In genomic region chr9:114119242-114120191, GRCh38 we compare ENCODE assay signal across 1 cellular context.
TF ChIP-seq lines count a peak whose summit lies in the region.

No MANE protein-coding gene starts in this region.

TF ChIP-seq in HepG2, 621 proteins besides CTCF, POLR2A, EP300 and RAD21 (continued from another document and continues in another):
- TF ChIP-seq SP5 (CRISPR knock-in tag; IDR thresholded peaks at IDR 0.05; ENCODE audit: borderline replicate concordance, low read depth) (peak; percentile 72), ETV5 (CRISPR knock-in tag; IDR thresholded peaks at IDR 0.05; ENCODE audit: borderline replicate concordance) (peak; percentile 70; the same call in 1 of the 2 replicates), ARID4A (CRISPR knock-in tag; IDR thresholded peaks at IDR 0.05; ENCODE audit: borderline replicate concordance) (peak; percentile 32; the same call in 1 of the 2 replicates), KDM6A (CRISPR knock-in tag; IDR thresholded peaks at IDR 0.05; ENCODE audit: low read depth) (peak; percentile 16; the same call in 1 of the 2 replicates), PHB2 (IDR thresholded peaks at IDR 0.05; ENCODE audit: partially characterized antibody) (no peak), ZNF543 (CRISPR knock-in tag; IDR thresholded peaks at IDR 0.05) (0 out of 2 replicates have a peak, but pooled peaks have one; percentile 15), ZNF281 (CRISPR knock-in tag; IDR thresholded peaks at IDR 0.05; ENCODE audit: borderline replicate concordance) (peak; percentile 71; the same call in 1 of the 2 replicates), ZNF280D (CRISPR knock-in tag; IDR thresholded peaks at IDR 0.05) (no peak), IKZF4 (CRISPR knock-in tag; IDR thresholded peaks at IDR 0.05; ENCODE audit: borderline replicate concordance, low read depth, not compliant biosample characterization) (no peak), ZNF33A (CRISPR knock-in tag; IDR thresholded peaks at IDR 0.05; ENCODE audit: borderline replicate concordance) (no peak), ZFP1 (CRISPR knock-in tag; IDR thresholded peaks at IDR 0.05) (0 out of 2 replicates have a peak, but pooled peaks have one; percentile 38), ZNF782 (CRISPR knock-in tag; IDR thresholded peaks at IDR 0.05; ENCODE audit: borderline replicate concordance) (no peak), KLF16 (CRISPR knock-in tag; IDR thresholded peaks at IDR 0.05) (0 out of 4 replicates have a peak, but pooled peaks of 1 of the 2 experiments have one; percentile 18), WIZ (CRISPR knock-in tag; IDR thresholded peaks at IDR 0.05) (no peak), MED1 (CRISPR knock-in tag; IDR thresholded peaks at IDR 0.05) (peak; percentile 62), PITX1 (CRISPR knock-in tag; IDR thresholded peaks at IDR 0.05) (peak; percentile 58; the same call in 1 of the 2 replicates), ZNF101 (CRISPR knock-in tag; IDR thresholded peaks at IDR 0.05; ENCODE audit: borderline replicate concordance, low read depth) (no peak), FOXC1 (CRISPR knock-in tag; IDR thresholded peaks at IDR 0.05; ENCODE audit: borderline replicate concordance) (no peak), U2AF2 (IDR thresholded peaks at IDR 0.05; ENCODE audit: low read depth, low read length) (no peak), FOXK1 (CRISPR knock-in tag; IDR thresholded peaks at IDR 0.05; ENCODE audit: borderline replicate concordance, low read depth) (peak; percentile 17; the same call in 1 of the 2 replicates), SPEN (CRISPR knock-in tag; IDR thresholded peaks at IDR 0.05; ENCODE audit: low read depth) (no peak), NBN (conservative IDR thresholded peaks at IDR 0.05) (no peak), ZNF777 (CRISPR knock-in tag; IDR thresholded peaks at IDR 0.05) (0 out of 2 replicates have a peak, but pooled peaks have one; percentile 37), SIX1 (CRISPR knock-in tag; IDR thresholded peaks at IDR 0.05; ENCODE audit: borderline replicate concordance) (peak; percentile 24; the same call in 1 of the 2 replicates), CREM (IDR thresholded peaks at IDR 0.05) (0 out of 2 replicates have a peak, but pooled peaks have one; percentile 34), CREM (CRISPR knock-in tag; IDR thresholded peaks at IDR 0.05) (no peak), NCOA1 (CRISPR knock-in tag; IDR thresholded peaks at IDR 0.05) (no peak), XRCC5 (optimal IDR thresholded peaks at IDR 0.05; ENCODE audit: low read length) (no peak), U2AF1 (optimal IDR thresholded peaks at IDR 0.05; ENCODE audit: low read depth, low read length) (no peak), ZFY (CRISPR knock-in tag; IDR thresholded peaks at IDR 0.05) (peak; percentile 60), HNF4A (CRISPR knock-in tag; IDR thresholded peaks at IDR 0.05) (peak; percentile 80), ZFP91 (CRISPR knock-in tag; IDR thresholded peaks at IDR 0.05; ENCODE audit: borderline replicate concordance) (no peak), ATF3 (CRISPR knock-in tag; IDR thresholded peaks at IDR 0.05) (no peak), SOX6 (IDR thresholded peaks at IDR 0.05) (no peak), SOX6 (CRISPR knock-in tag; IDR thresholded peaks at IDR 0.05) (peak; percentile 50; the same call in 1 of the 2 replicates), ZHX1 (CRISPR knock-in tag; IDR thresholded peaks at IDR 0.05; ENCODE audit: low read depth) (no peak), ZNF317 (CRISPR knock-in tag; IDR thresholded peaks at IDR 0.05) (0 out of 2 replicates have a peak, but pooled peaks have one; percentile 24), HDAC2 (CRISPR knock-in tag; IDR thresholded peaks at IDR 0.05) (peak; percentile 28; the same call in 1 of the 2 replicates), ZNF451 (CRISPR knock-in tag; IDR thresholded peaks at IDR 0.05) (no peak), MYC (CRISPR knock-in tag; IDR thresholded peaks at IDR 0.05; ENCODE audit: borderline replicate concordance) (peak; percentile 50; the same call in 1 of the 2 replicates), DR1 (CRISPR knock-in tag; IDR thresholded peaks at IDR 0.05) (no peak), SALL1 (CRISPR knock-in tag; IDR thresholded peaks at IDR 0.05) (peak; percentile 64), NR2F2 (IDR thresholded peaks at IDR 0.05; ENCODE audit: borderline replicate concordance, low read depth) (no peak), ZBTB7A (CRISPR knock-in tag; IDR thresholded peaks at IDR 0.05) (no peak), GFI1 (CRISPR knock-in tag; IDR thresholded peaks at IDR 0.05; ENCODE audit: borderline replicate concordance) (0 out of 2 replicates have a peak, but pooled peaks have one; percentile 1), SAP130 (CRISPR knock-in tag; IDR thresholded peaks at IDR 0.05; ENCODE audit: low read depth) (peak; percentile 60), AGO2 (optimal IDR thresholded peaks at IDR 0.05; ENCODE audit: low read depth, low read length) (no peak), GABPB1 (CRISPR knock-in tag; IDR thresholded peaks at IDR 0.05) (peak; percentile 27; the same call in 1 of the 2 replicates), BRD4 (CRISPR knock-in tag; IDR thresholded peaks at IDR 0.05) (peak; percentile 34; the same call in 1 of the 2 replicates), ZMYM3 (CRISPR knock-in tag; IDR thresholded peaks at IDR 0.05) (peak; percentile 96)
